Comparison of ENCODE assay signal across 24 cellular contexts in genomic region chr6:157258878-157259277, GRCh38.
DNase-seq lines count a peak whose midpoint lies in the region; ATAC-seq, FAIRE-seq and TF ChIP-seq lines count a peak whose summit lies in the region.
"Had no signal": no experiment of that assay in that cellular context is flagged by ENCODE, and none has a peak within 500 bp of the region (broad histone marks: within the 10 kb centered on the region; RNA-seq: fewer than 3 reads in every experiment).

No MANE protein-coding gene starts in this region.

- CTCF ChIA-PET in activated CD4-positive, alpha-beta T cell treated with anti-CD3 and anti-CD28 coated beads, Interleukin-2, amount 10 ng/mL, durations not matched to agents 7 days and 5 days (lab: Charles Lee) = interaction anchor here (1.3 to 2.2 kb wide), 2 partner anchors 15 to 23 kb away, joined by 5 to 6 read pairs; no protein-coding TSS in a partner anchor
- CTCF ChIA-PET in T-cell (lab: Charles Lee) = no interaction called here

- no peaks in the 10 kb centered on the region for H3K4me1 ChIP-seq in small intestine (ENCODE audit: control insufficient read depth in 2 of 2, insufficient read depth in 1 of 2, low read depth in 1 of 2, low read length in 1 of 2)
- peaks cover 0 to 40% (median 3%) of the 10 kb centered on the region in 3 donors for H3K4me1 ChIP-seq in esophagus squamous epithelium
- H3K4me1 ChIP-seq: neural progenitor cell, prostate gland had no signal

- H3K27ac ChIP-seq in small intestine (ENCODE audit: low read depth in 1 of 2, low read length in 1 of 2) (no peak overlapping the region), esophagus squamous epithelium (no peak overlapping the region)
- H3K27ac ChIP-seq: left ventricle myocardium inferior, neural progenitor cell, PC-9, prostate gland, thyroid gland had no signal

- peak overlapping the region; percentile 10 for H3K27ac Mint-ChIP-seq in activated CD4-positive, alpha-beta T cell treated with anti-CD3 and anti-CD28 coated beads, Interleukin-2, amount 10 ng/mL, durations not matched to agents 7 days and 5 days
- H3K27ac Mint-ChIP-seq in T-cell = peak overlapping the region; percentile 34 to 39
- H3K27ac Mint-ChIP-seq: activated naive CD4-positive, alpha-beta T cell treated with anti-CD3 and anti-CD28 coated beads, Interleukin-2, amount 50 U/mL, for 72 hours; neural progenitor cell had no signal

- TF ChIP-seq CTCF in esophagus squamous epithelium (IDR thresholded peaks at IDR 0.05) = no peak

- H3K36me3 Mint-ChIP-seq in activated CD4-positive, alpha-beta T cell treated with anti-CD3 and anti-CD28 coated beads, Interleukin-2, amount 10 ng/mL, durations not matched to agents 7 days and 5 days (ENCODE audit: low read depth) = no peaks in the 10 kb centered on the region
- H3K36me3 Mint-ChIP-seq in T-cell = no peaks in the 10 kb centered on the region
- H3K36me3 Mint-ChIP-seq: activated naive CD4-positive, alpha-beta T cell treated with anti-CD3 and anti-CD28 coated beads, Interleukin-2, amount 50 U/mL, for 72 hours; neural progenitor cell had no signal

- no peak overlapping the region for H3K4me3 Mint-ChIP-seq in activated CD4-positive, alpha-beta T cell treated with anti-CD3 and anti-CD28 coated beads, Interleukin-2, amount 10 ng/mL, durations not matched to agents 7 days and 5 days
- H3K4me3 Mint-ChIP-seq in T-cell = no peak overlapping the region
- H3K4me3 Mint-ChIP-seq: neural progenitor cell had no signal

- peaks cover 6% of the 10 kb centered on the region for H3K27me3 Mint-ChIP-seq in activated CD4-positive, alpha-beta T cell treated with anti-CD3 and anti-CD28 coated beads, Interleukin-2, amount 10 ng/mL, durations not matched to agents 7 days and 5 days
- H3K27me3 Mint-ChIP-seq in T-cell = peaks cover 13 to 15% of the 10 kb centered on the region in 2 donors

- no peak for FAIRE-seq in small intestine (lab: Jason Lieb, UNC)

- H3K27me3 ChIP-seq in small intestine (ENCODE audit: control insufficient read depth in 2 of 2, insufficient read depth in 2 of 2, low read length in 2 of 2) = no peaks in the 10 kb centered on the region
- H3K27me3 ChIP-seq in esophagus squamous epithelium = no peaks in the 10 kb centered on the region
- H3K27me3 ChIP-seq: neural progenitor cell, thyroid gland had no signal

- H3K9me3 ChIP-seq in small intestine (ENCODE audit: control insufficient read depth, low read depth) (no peaks in the 10 kb centered on the region), esophagus squamous epithelium (no peaks in the 10 kb centered on the region)
- H3K9me3 ChIP-seq: left ventricle myocardium inferior, prostate gland, thyroid gland had no signal

- no peak for TF ChIP-seq POLR2A in esophagus squamous epithelium (IDR thresholded peaks at IDR 0.05)

- H3K4me3 ChIP-seq in small intestine (ENCODE audit: low read depth in 1 of 2, low read length in 2 of 2) (no peak overlapping the region), esophagus squamous epithelium (no peak overlapping the region)
- H3K4me3 ChIP-seq: left ventricle myocardium inferior, neural progenitor cell, PC-9, prostate gland, thyroid gland had no signal

- peaks cover 6% of the 10 kb centered on the region for H3K4me1 Mint-ChIP-seq in activated CD4-positive, alpha-beta T cell treated with anti-CD3 and anti-CD28 coated beads, Interleukin-2, amount 10 ng/mL, durations not matched to agents 7 days and 5 days
- H3K4me1 Mint-ChIP-seq in T-cell = peaks cover 0 to 31% (median 14%) of the 10 kb centered on the region in 3 donors

- intact Hi-C loops in esophagus squamous epithelium (cut with DNase I) = no loop called here

- peak; percentile 25 for DNase-seq in activated CD4-positive, alpha-beta T cell treated with anti-CD3 and anti-CD28 coated beads, Interleukin-2, amount 10 ng/mL, durations not matched to agents 7 days and 5 days
- DNase-seq in activated CD4-positive, alpha-beta T cell treated with anti-CD3 and anti-CD28 coated beads, Interleukin-2, amount 50 U/mL, for 48 hours = no peak
- DNase-seq in T-cell (peak in 19 of 34 experiments; percentile 13 to 45 (median 25)), small intestine (peak; percentile 43), C1 segment of cervical spinal cord (lab: John Stamatoyannopoulos, UW) (no peak), esophagus squamous epithelium (lab: John Stamatoyannopoulos, UW) (no peak), COLO668 (lab: John Stamatoyannopoulos, UW; ENCODE audit: unreplicated experiment) (no peak)
- peak; percentile 37 for DNase-seq in central memory CD4-positive, alpha-beta T cell
- DNase-seq: activated T-cell treated with anti-CD3 and anti-CD28 coated beads, Interleukin-2, amount 50 U/mL, for 1 hour; AML-193; effector CD4-positive, alpha-beta T cell; erythroblast; foreskin melanocyte; left ventricle myocardium inferior; NCI-H1105; NCI-H2081; SHP77 treated with DMSO at 0.1 percent for 48 hours; stimulated activated CD4-positive, alpha-beta T cell treated with anti-CD3 and anti-CD28 coated beads, Interleukin-1b, Interleukin-23, amount 100 ng/mL, for 48 hours; stimulated activated naive CD4-positive, alpha-beta T cell treated with Interleukin-2 at 50 U/mL for 16 hours; thyroid gland had no signal

- WGBS in small intestine, 3 donors = 84 to 91% (median 91%) methylated on average over 11 of the region's 11 CpGs
- WGBS in esophagus squamous epithelium, 2 donors = 91 to 94% methylated on average over 4 to 5 of the region's 11 CpGs

- peak; percentile 55 to 85 (median 73) for ATAC-seq in T-cell (replicated peaks in 1 of 4)

- H3K36me3 ChIP-seq in small intestine (ENCODE audit: control insufficient read depth in 2 of 2, insufficient read depth in 2 of 2, low read length in 2 of 2) (no peaks in the 10 kb centered on the region), esophagus squamous epithelium (no peaks in the 10 kb centered on the region)
- H3K36me3 ChIP-seq: left ventricle myocardium inferior, neural progenitor cell, prostate gland, thyroid gland had no signal

- POLR2A ChIA-PET in activated CD4-positive, alpha-beta T cell treated with anti-CD3 and anti-CD28 coated beads, Interleukin-2, amount 10 ng/mL, durations not matched to agents 7 days and 5 days (lab: Charles Lee) = no interaction called here
- POLR2A ChIA-PET in T-cell (lab: Charles Lee) = no interaction called here

- no peaks in the 10 kb centered on the region for H3K9me3 Mint-ChIP-seq in activated CD4-positive, alpha-beta T cell treated with anti-CD3 and anti-CD28 coated beads, Interleukin-2, amount 10 ng/mL, durations not matched to agents 7 days and 5 days
- H3K9me3 Mint-ChIP-seq in T-cell = no peaks in the 10 kb centered on the region
- H3K9me3 Mint-ChIP-seq: activated naive CD4-positive, alpha-beta T cell treated with anti-CD3 and anti-CD28 coated beads, Interleukin-2, amount 50 U/mL, for 72 hours; neural progenitor cell had no signal

Comparison
In these comparisons a context has a peak if more than half of its experiments do, and no peak if none do; other contexts are left out.
1. DNase-seq: peak in activated CD4-positive, alpha-beta T cell treated with anti-CD3 and anti-CD28 coated beads, Interleukin-2, amount 10 ng/mL, durations not matched to agents 7 days and 5 days (single experiment), T-cell (19 of 34), central memory CD4-positive, alpha-beta T cell (single experiment) and small intestine (single experiment); none in activated CD4-positive, alpha-beta T cell treated with anti-CD3 and anti-CD28 coated beads, Interleukin-2, amount 50 U/mL, for 48 hours (0 of 2), C1 segment of cervical spinal cord (0 of 14), esophagus squamous epithelium (single experiment) and COLO668 (single experiment).